In genomic region chr5:43041131-43041668, GRCh38 we compare ENCODE assay signal across 7 cellular contexts. TPM values are rescaled to one million over a fixed set of nuclear protein-coding genes. Genes with fewer than 3 reads are reported as not detected.
DNase-seq lines count a peak whose midpoint lies in the region; ATAC-seq, FAIRE-seq and TF ChIP-seq lines count a peak whose summit lies in the region.

No MANE protein-coding gene starts in this region.

- ATAC-seq in GM18502 (IDR thresholded peaks at IDR 0.05; ENCODE audit: poor library complexity, unreplicated experiment), result no peak

- DNase-seq in H4 (ENCODE audit: low spot score) (peak; percentile 68), NCI-H774 (lab: John Stamatoyannopoulos, UW) (peak; percentile 64), astrocyte of the cerebellum (ENCODE audit: low read depth) (no peak), D721Med (ENCODE audit: insufficient read length, low spot score) (no peak)

- no peaks in the 10 kb centered on the region for H3K9me3 Mint-ChIP-seq in stimulated activated naive CD8-positive, alpha-beta T cell treated with anti-CD3 and anti-CD28 coated beads, Interleukin-15, Interleukin-2, amounts not matched to agents 100 ng/mL and 50 ng/mL, for 24 hours

- TF ChIP-seq CTCF in astrocyte of the cerebellum (IDR thresholded peaks at IDR 0.05; ENCODE audit: low read depth, low read length, missing control alignments) (no peak), D721Med (IDR thresholded peaks at IDR 0.05; ENCODE audit: insufficient read depth, missing control alignments) (no peak)

- H3K27ac Mint-ChIP-seq in stimulated activated naive CD8-positive, alpha-beta T cell treated with anti-CD3 and anti-CD28 coated beads, Interleukin-15, Interleukin-2, amounts not matched to agents 100 ng/mL and 50 ng/mL, for 24 hours, result peak overlapping the region; percentile 99

- peaks cover 2% of the 10 kb centered on the region for H3K9me3 ChIP-seq in iPS-18c (ENCODE audit: control insufficient read depth, insufficient read depth, low read length)

- H3K27me3 Mint-ChIP-seq in stimulated activated naive CD8-positive, alpha-beta T cell treated with anti-CD3 and anti-CD28 coated beads, Interleukin-15, Interleukin-2, amounts not matched to agents 100 ng/mL and 50 ng/mL, for 24 hours, result no peaks in the 10 kb centered on the region

- H3K36me3 Mint-ChIP-seq in stimulated activated naive CD8-positive, alpha-beta T cell treated with anti-CD3 and anti-CD28 coated beads, Interleukin-15, Interleukin-2, amounts not matched to agents 100 ng/mL and 50 ng/mL, for 24 hours (ENCODE audit: low read depth), result peaks cover 3% of the 10 kb centered on the region

- in situ Hi-C loops in astrocyte of the cerebellum (cut with HindIII; ENCODE audit: low sequenced_read_pairs), result no loop called here

- H3K4me1 Mint-ChIP-seq in stimulated activated naive CD8-positive, alpha-beta T cell treated with anti-CD3 and anti-CD28 coated beads, Interleukin-15, Interleukin-2, amounts not matched to agents 100 ng/mL and 50 ng/mL, for 24 hours (ENCODE audit: low read depth), result peaks cover 59% of the 10 kb centered on the region

- H3K4me3 ChIP-seq in astrocyte of the cerebellum (ENCODE audit: low read depth, low read length) (peak overlapping the region; percentile 60), iPS-18c (ENCODE audit: insufficient read depth, low read depth, low read length) (peak overlapping the region; percentile 55; the same call in 1 of the 2 replicates)

- peak overlapping the region; percentile 91 for H3K4me3 Mint-ChIP-seq in stimulated activated naive CD8-positive, alpha-beta T cell treated with anti-CD3 and anti-CD28 coated beads, Interleukin-15, Interleukin-2, amounts not matched to agents 100 ng/mL and 50 ng/mL, for 24 hours

- no peak for FAIRE-seq in D721Med (lab: Jason Lieb, UNC)

RNA-seq across cellular contexts. Expression of gene ANXA2R, which starts 1.1 kb away (rescaled TPM):
- total RNA-seq in H4 (2014; rRNA removed; shearing (Covaris generic)), result 4.5 TPM in 2 replicates

Comparison
In these comparisons a context has a peak if more than half of its experiments do, and no peak if none do; other contexts are left out.
1. DNase-seq: peak in H4 (single experiment) and NCI-H774 (single experiment); none in astrocyte of the cerebellum (single experiment) and D721Med (single experiment).